Comparison of ENCODE assay signal across 30 cellular contexts in the genomic region with DNA sequence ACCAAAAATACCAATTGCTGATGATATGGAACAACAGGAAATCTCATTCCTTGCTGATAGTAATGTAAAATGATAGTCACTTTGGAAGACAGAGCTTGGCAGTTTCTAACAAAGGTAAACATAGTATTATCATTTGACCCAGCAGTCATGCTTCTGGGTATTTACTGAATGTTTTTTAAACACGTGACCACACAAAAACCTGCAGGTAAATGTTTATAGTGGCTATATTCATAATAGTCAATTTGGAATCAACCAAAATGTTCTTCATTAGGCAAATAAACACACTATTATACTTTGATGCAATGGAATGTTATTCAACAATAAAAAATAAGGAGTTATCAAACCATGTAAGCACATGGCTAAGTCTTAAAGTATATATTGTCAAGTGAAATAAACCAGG.
"Had no signal": no experiment of that assay in that cellular context is flagged by ENCODE, and none has a peak within 500 bp of the region (broad histone marks: within the 10 kb centered on the region; RNA-seq: fewer than 3 reads in every experiment).

No MANE protein-coding gene starts in this region.

- H3K36me3 ChIP-seq: SJCRH30 had no signal

- H3K27ac ChIP-seq: PC-9, RWPE1, SJCRH30, SK-N-MC had no signal

- H3K4me1 ChIP-seq: SJCRH30 had no signal

- DNase-seq: Kasumi-1, KG1, MM.1S, MV-4-11, NCI-H1092, NCI-H1105 treated with DMSO at 0.1 percent for 48 hours, NCI-H1417, NCI-H1436, NCI-H146, NCI-H1694, NCI-H187, NCI-H1930, NCI-H2029 treated with DMSO at 0.1 percent for 48 hours, NCI-H2081 treated with DMSO at 0.1 percent for 48 hours, NCI-H2107, NCI-H2171, NCI-H226, NCI-H446, NCI-H510A treated with DMSO at 0.1 percent for 48 hours, NCI-H524 treated with DMSO at 0.1 percent for 48 hours, NCI-H526 treated with DMSO at 0.1 percent for 48 hours, NCI-H774, PC-9, SHP77, SIG-M5, SJCRH30, T-cell had no signal

- H3K4me3 ChIP-seq: PC-9, SJCRH30, SK-N-MC had no signal

- H3K27me3 ChIP-seq: SJCRH30 had no signal

- FAIRE-seq: RCC 7860 had no signal

- H3K9me3 ChIP-seq: SJCRH30 had no signal
